Comparison of ENCODE assay signal across 27 cellular contexts in the genomic region with DNA sequence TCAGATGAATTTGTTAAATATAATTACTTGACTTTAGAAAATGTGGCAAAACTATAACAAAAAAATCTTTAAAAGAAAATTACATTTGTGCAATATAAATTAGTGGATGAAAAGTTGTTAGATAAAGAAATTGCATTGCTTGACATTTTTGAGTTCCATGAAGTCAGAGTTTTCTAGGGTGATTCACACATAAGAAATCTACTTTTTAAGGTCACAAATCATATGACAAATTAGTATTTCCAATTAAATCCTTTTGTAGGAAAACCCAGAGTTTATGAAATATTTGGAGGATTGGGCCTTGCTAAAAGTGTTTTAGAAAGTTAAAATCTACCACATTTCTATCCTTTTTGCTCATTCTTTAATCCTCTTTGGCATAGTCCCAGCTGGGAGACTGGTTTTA.
"Had no signal": no experiment of that assay in that cellular context is flagged by ENCODE, and none has a peak within 500 bp of the region (broad histone marks: within the 10 kb centered on the region; RNA-seq: fewer than 3 reads in every experiment).

No MANE protein-coding gene starts in this region.

- H3K27me3 Mint-ChIP-seq: effector memory CD8-positive, alpha-beta T cell; memory B cell; naive thymus-derived CD4-positive, alpha-beta T cell had no signal

- H2AFZ ChIP-seq: neural progenitor cell had no signal

- H3K4me1 ChIP-seq: esophagus squamous epithelium, gastrocnemius medialis, neural progenitor cell, prostate gland, tibial nerve, upper lobe of left lung, uterus had no signal

- H3K27ac Mint-ChIP-seq: effector memory CD8-positive, alpha-beta T cell; memory B cell; naive thymus-derived CD4-positive, alpha-beta T cell; nephron; neural progenitor cell; stimulated activated effector memory CD8-positive, alpha-beta T cell treated with anti-CD3 and anti-CD28 coated beads, Interleukin-12 subunit alpha, Interleukin-12 subunit beta, amount 100 ng/mL, for 72 hours had no signal

- H3K27ac ChIP-seq: esophagus squamous epithelium, gastrocnemius medialis, neural progenitor cell, prostate gland, sigmoid colon, stomach, thoracic aorta, tibial nerve, upper lobe of left lung, uterus had no signal

- H3K9ac ChIP-seq: neural progenitor cell had no signal

- DNase-seq: cortex of kidney; effector memory CD8-positive, alpha-beta T cell; erythroblast; esophagus squamous epithelium; gastrocnemius medialis; head of caudate nucleus; kidney; midbrain; naive thymus-derived CD4-positive, alpha-beta T cell; right cardiac atrium; sigmoid colon; stimulated activated CD4-positive, alpha-beta T cell treated with anti-CD3 and anti-CD28 coated beads, Interleukin-2, amount 100 ng/mL, for 24 hours; stimulated activated CD4-positive, alpha-beta T cell treated with anti-CD3 and anti-CD28 coated beads, Interleukin-4, amount 100 ng/mL, for 24 hours; stimulated activated naive CD4-positive, alpha-beta T cell treated with Interleukin-2 at 50 U/mL for 16 hours; stomach; substantia nigra; uterus had no signal

- H3K4me3 Mint-ChIP-seq: effector memory CD8-positive, alpha-beta T cell; memory B cell; naive thymus-derived CD4-positive, alpha-beta T cell; nephron; neural progenitor cell; stimulated activated effector memory CD8-positive, alpha-beta T cell treated with anti-CD3 and anti-CD28 coated beads, Interleukin-12 subunit alpha, Interleukin-12 subunit beta, amount 100 ng/mL, for 72 hours had no signal

- H3K4me1 Mint-ChIP-seq: memory B cell; naive thymus-derived CD4-positive, alpha-beta T cell; stimulated activated effector memory CD8-positive, alpha-beta T cell treated with anti-CD3 and anti-CD28 coated beads, Interleukin-12 subunit alpha, Interleukin-12 subunit beta, amount 100 ng/mL, for 72 hours had no signal

- ATAC-seq: effector memory CD8-positive, alpha-beta T cell; gastrocnemius medialis; left lobe of liver; naive thymus-derived CD4-positive, alpha-beta T cell; right cardiac atrium; stimulated activated effector memory CD8-positive, alpha-beta T cell treated with anti-CD3 and anti-CD28 coated beads, Interleukin-12 subunit alpha, Interleukin-12 subunit beta, amount 100 ng/mL, for 72 hours had no signal

- H3K27me3 ChIP-seq: esophagus squamous epithelium, gastrocnemius medialis, neural progenitor cell, sigmoid colon, stomach, tibial nerve, upper lobe of left lung, uterus had no signal

- H3K36me3 ChIP-seq: esophagus squamous epithelium, gastrocnemius medialis, neural progenitor cell, prostate gland, sigmoid colon, stomach, thoracic aorta, tibial nerve, upper lobe of left lung, uterus had no signal

- H3K9me3 ChIP-seq: esophagus squamous epithelium, gastrocnemius medialis, prostate gland, sigmoid colon, stomach, thoracic aorta, tibial nerve, upper lobe of left lung, uterus had no signal

- H3K36me3 Mint-ChIP-seq: memory B cell; naive thymus-derived CD4-positive, alpha-beta T cell; neural progenitor cell; stimulated activated effector memory CD8-positive, alpha-beta T cell treated with anti-CD3 and anti-CD28 coated beads, Interleukin-12 subunit alpha, Interleukin-12 subunit beta, amount 100 ng/mL, for 72 hours had no signal

- H3K4me3 ChIP-seq: esophagus squamous epithelium, gastrocnemius medialis, lung, neural progenitor cell, prostate gland, sigmoid colon, stomach, thoracic aorta, tibial nerve, upper lobe of left lung, uterus had no signal

- H3K4me2 ChIP-seq: neural progenitor cell had no signal
